In genomic region chr22:50262460-50262911, GRCh38 we compare ENCODE assay signal across 1 cellular context.
TF ChIP-seq lines count a peak whose summit lies in the region.

No MANE protein-coding gene starts in this region.

TF ChIP-seq in H1, 55 proteins besides CTCF, POLR2A, EP300 and RAD21:
- TF ChIP-seq CTBP2 (IDR thresholded peaks at IDR 0.05; ENCODE audit: borderline replicate concordance, insufficient read depth, insufficient read length, low read length) (no peak), PHF8 (conservative IDR thresholded peaks at IDR 0.05; ENCODE audit: low read depth, low read length) (no peak), CBX5 (IDR thresholded peaks at IDR 0.05; ENCODE audit: low read depth, low read length) (no peak), ATF3 (IDR thresholded peaks at IDR 0.05; ENCODE audit: insufficient read depth, low read depth, low read length) (no peak), SUZ12 (IDR thresholded peaks at IDR 0.05; ENCODE audit: low read length) (no peak), KDM1A (IDR thresholded peaks at IDR 0.05; ENCODE audit: borderline replicate concordance, low read length) (no peak), JUN (IDR thresholded peaks at IDR 0.05; ENCODE audit: low read depth, low read length) (no peak), KDM5A (IDR thresholded peaks at IDR 0.05; ENCODE audit: low read length) (no peak), BRCA1 (IDR thresholded peaks at IDR 0.05; ENCODE audit: low read depth, low read length) (no peak), MAFK (IDR thresholded peaks at IDR 0.05; ENCODE audit: low read depth, low read length) (no peak), CHD2 (IDR thresholded peaks at IDR 0.05; ENCODE audit: low read length) (no peak), TAF7 (optimal IDR thresholded peaks at IDR 0.05; ENCODE audit: borderline replicate concordance, low read depth, low read length) (no peak), CREB1 (IDR thresholded peaks at IDR 0.05) (no peak), SP2 (IDR thresholded peaks at IDR 0.05; ENCODE audit: low read length) (no peak), NANOG (IDR thresholded peaks at IDR 0.05; ENCODE audit: insufficient read depth, low read depth, low read length, poor library complexity, severe bottlenecking) (no peak), TEAD4 (IDR thresholded peaks at IDR 0.05; ENCODE audit: low read depth, low read length) (no peak), SP1 (IDR thresholded peaks at IDR 0.05; ENCODE audit: low read depth, low read length) (no peak), HDAC2 (IDR thresholded peaks at IDR 0.05; ENCODE audit: borderline replicate concordance in 1 of 2, low read depth in 2 of 2, low read length in 2 of 2) (no peak), CEBPB (IDR thresholded peaks at IDR 0.05; ENCODE audit: low read depth, low read length) (no peak)
